Comparison of ENCODE assay signal across 17 cellular contexts in genomic region chr20:51417745-51418529, GRCh38.
A peak's percentile ranks its signal among the peaks of the same experiment; 100 is the strongest.
DNase-seq lines count a peak whose midpoint lies in the region; ATAC-seq, FAIRE-seq and TF ChIP-seq lines count a peak whose summit lies in the region.
"Had no signal": no experiment of that assay in that cellular context is flagged by ENCODE, and none has a peak within 500 bp of the region (broad histone marks: within the 10 kb centered on the region; RNA-seq: fewer than 3 reads in every experiment).

No MANE protein-coding gene starts in this region.

- no peak for DNase-seq in CD4-positive, CD25-positive, alpha-beta regulatory T cell
- peak; percentile 15 for DNase-seq in GM23338 (ENCODE audit: low spot score)
- DNase-seq in activated CD4-positive, alpha-beta memory T cell treated with anti-CD3 and anti-CD28 coated beads, Interleukin-2, amount 10 ng/mL, durations not matched to agents 7 days and 5 days, result peak; percentile 55
- peak; percentile 35 for DNase-seq in kidney
- no peak for DNase-seq in C1 segment of cervical spinal cord (lab: John Stamatoyannopoulos, UW)
- no peak for DNase-seq in NCI-H1930 (lab: John Stamatoyannopoulos, UW)
- DNase-seq in ecto neural progenitor cell (ENCODE audit: low spot score), result no peak
- no peak for DNase-seq in glutamatergic neuron
- DNase-seq: adrenal gland, DND-41, left colon, NCI-H1092 treated with DMSO at 0.1 percent for 48 hours, psoas muscle had no signal

- peak overlapping the region; percentile 78 to 95 (median 91) for H3K27ac Mint-ChIP-seq in CD4-positive, CD25-positive, alpha-beta regulatory T cell
- H3K27ac Mint-ChIP-seq in GM23338, result no peak overlapping the region
- H3K27ac Mint-ChIP-seq in activated CD4-positive, alpha-beta memory T cell treated with anti-CD3 and anti-CD28 coated beads, Interleukin-2, amount 10 ng/mL, durations not matched to agents 7 days and 5 days, result peak overlapping the region; percentile 85
- no peak overlapping the region for H3K27ac Mint-ChIP-seq in glutamatergic neuron (ENCODE audit: unreplicated experiment)

- no peak overlapping the region for H3K27ac ChIP-seq in CD4-positive, CD25-positive, alpha-beta regulatory T cell (ENCODE audit: insufficient read depth, low read length, poor library complexity, severe bottlenecking)
- H3K27ac ChIP-seq in GM23338 (ENCODE audit: low read depth) (no peak overlapping the region), kidney (ENCODE audit: low read depth in 2 of 2, low read length in 2 of 2) (no peak overlapping the region)
- H3K27ac ChIP-seq: adrenal gland had no signal

- peaks cover 22% of the 10 kb centered on the region for H3K36me3 Mint-ChIP-seq in CD4-positive, CD25-positive, alpha-beta regulatory T cell
- H3K36me3 Mint-ChIP-seq in GM23338 (ENCODE audit: low read depth), result no peaks in the 10 kb centered on the region
- H3K36me3 Mint-ChIP-seq in activated CD4-positive, alpha-beta memory T cell treated with anti-CD3 and anti-CD28 coated beads, Interleukin-2, amount 10 ng/mL, durations not matched to agents 7 days and 5 days (ENCODE audit: low read depth), result peaks cover 64% of the 10 kb centered on the region
- no peaks in the 10 kb centered on the region for H3K36me3 Mint-ChIP-seq in glutamatergic neuron (ENCODE audit: unreplicated experiment)

- ATAC-seq in CD4-positive, CD25-positive, alpha-beta regulatory T cell (ENCODE audit: low read depth in 2 of 2), result no peak
- no peak for ATAC-seq in GM23338
- ATAC-seq: HepG2, left colon, psoas muscle had no signal

- H3K36me3 ChIP-seq in CD4-positive, CD25-positive, alpha-beta regulatory T cell (ENCODE audit: control insufficient read depth, insufficient read depth, low read length), result peaks cover 32% of the 10 kb centered on the region
- H3K36me3 ChIP-seq in GM23338 (ENCODE audit: insufficient read depth) (no peaks in the 10 kb centered on the region), kidney (ENCODE audit: control insufficient read depth in 1 of 2, insufficient read depth in 2 of 2, low read length in 2 of 2) (no peaks in the 10 kb centered on the region)
- H3K36me3 ChIP-seq: adrenal gland, tibial nerve had no signal

- H3K27me3 Mint-ChIP-seq in CD4-positive, CD25-positive, alpha-beta regulatory T cell, result no peaks in the 10 kb centered on the region
- H3K27me3 Mint-ChIP-seq in GM23338 (ENCODE audit: insufficient read depth, low read depth, poor library complexity) (peaks cover 5% of the 10 kb centered on the region), glutamatergic neuron (ENCODE audit: unreplicated experiment) (peaks cover 4% of the 10 kb centered on the region)
- no peaks in the 10 kb centered on the region for H3K27me3 Mint-ChIP-seq in activated CD4-positive, alpha-beta memory T cell treated with anti-CD3 and anti-CD28 coated beads, Interleukin-2, amount 10 ng/mL, durations not matched to agents 7 days and 5 days

- CTCF ChIA-PET in activated CD4-positive, alpha-beta memory T cell treated with anti-CD3 and anti-CD28 coated beads, Interleukin-2, amount 10 ng/mL, durations not matched to agents 7 days and 5 days (lab: Charles Lee), result interaction anchor here (0.7 to 4.6 kb wide), 8 partner anchors 9 to 177 kb away, joined by 3 to 28 read pairs (median 8); no protein-coding TSS in a partner anchor

- peaks cover 25 to 77% (median 46%) of the 10 kb centered on the region in 4 donors for H3K4me1 Mint-ChIP-seq in CD4-positive, CD25-positive, alpha-beta regulatory T cell
- peaks cover 6% of the 10 kb centered on the region; the same call in 2 of the 3 replicates for H3K4me1 Mint-ChIP-seq in GM23338
- peaks cover 96% of the 10 kb centered on the region for H3K4me1 Mint-ChIP-seq in activated CD4-positive, alpha-beta memory T cell treated with anti-CD3 and anti-CD28 coated beads, Interleukin-2, amount 10 ng/mL, durations not matched to agents 7 days and 5 days
- no peaks in the 10 kb centered on the region for H3K4me1 Mint-ChIP-seq in glutamatergic neuron (ENCODE audit: low read depth, unreplicated experiment)

- H4K20me1 ChIP-seq in GM23338 (replicated peaks; ENCODE audit: insufficient read depth), result no peaks in the 10 kb centered on the region

- H3K9me3 Mint-ChIP-seq in CD4-positive, CD25-positive, alpha-beta regulatory T cell, result peaks cover 0 to 2% (median 0%) of the 10 kb centered on the region in 7 donors
- no peaks in the 10 kb centered on the region for H3K9me3 Mint-ChIP-seq in GM23338
- H3K9me3 Mint-ChIP-seq in activated CD4-positive, alpha-beta memory T cell treated with anti-CD3 and anti-CD28 coated beads, Interleukin-2, amount 10 ng/mL, durations not matched to agents 7 days and 5 days, result no peaks in the 10 kb centered on the region
- H3K9me3 Mint-ChIP-seq in glutamatergic neuron (ENCODE audit: unreplicated experiment), result peaks cover 2% of the 10 kb centered on the region

- no peaks in the 10 kb centered on the region for H3K79me2 ChIP-seq in GM23338 (replicated peaks; ENCODE audit: insufficient read depth)

- H3K4me2 ChIP-seq in GM23338, result no peak overlapping the region

- POLR2A ChIA-PET in activated CD4-positive, alpha-beta memory T cell treated with anti-CD3 and anti-CD28 coated beads, Interleukin-2, amount 10 ng/mL, durations not matched to agents 7 days and 5 days (lab: Charles Lee), result interaction anchor here (1.2 to 11.2 kb wide), 6 partner anchors 9 to 124 kb away, joined by 4 to 209 read pairs (median 8); partner anchors contain the start of gene NFATC2

- TF ChIP-seq CTCF in GM23338 (conservative IDR thresholded peaks at IDR 0.05; ENCODE audit: low read depth in 2 of 2) (peak in 1 of 2 experiments; percentile 33; a peak in 2 of 4 replicates), kidney (IDR thresholded peaks at IDR 0.05; ENCODE audit: borderline replicate concordance, extremely low read depth, insufficient read depth) (no peak), glutamatergic neuron (IDR thresholded peaks at IDR 0.05; ENCODE audit: partially characterized antibody, unreplicated experiment) (no peak)

- H3F3A ChIP-seq in GM23338 (replicated peaks; ENCODE audit: low read depth), result no peaks in the 10 kb centered on the region

- H3K4me3 Mint-ChIP-seq in CD4-positive, CD25-positive, alpha-beta regulatory T cell, result no peak overlapping the region
- no peak overlapping the region for H3K4me3 Mint-ChIP-seq in GM23338
- peak overlapping the region; percentile 1 for H3K4me3 Mint-ChIP-seq in activated CD4-positive, alpha-beta memory T cell treated with anti-CD3 and anti-CD28 coated beads, Interleukin-2, amount 10 ng/mL, durations not matched to agents 7 days and 5 days
- no peak overlapping the region for H3K4me3 Mint-ChIP-seq in glutamatergic neuron (ENCODE audit: unreplicated experiment)

- H3K9me2 ChIP-seq in GM23338 (ENCODE audit: insufficient read depth), result no peaks in the 10 kb centered on the region

- no peak for FAIRE-seq in kidney (lab: Jason Lieb, UNC)
- FAIRE-seq: colon, GM12891, HepG2 had no signal

- H2AFZ ChIP-seq in GM23338, result no peak overlapping the region

- no peaks in the 10 kb centered on the region for H3K27me3 ChIP-seq in CD4-positive, CD25-positive, alpha-beta regulatory T cell (ENCODE audit: control insufficient read depth, insufficient read depth, low read length)
- H3K27me3 ChIP-seq in GM23338 (ENCODE audit: insufficient read depth), result no peaks in the 10 kb centered on the region
- H3K27me3 ChIP-seq: adrenal gland, tibial nerve had no signal

- no peak overlapping the region for H3K4me3 ChIP-seq in CD4-positive, CD25-positive, alpha-beta regulatory T cell (ENCODE audit: low read depth, low read length)
- H3K4me3 ChIP-seq in GM23338 (no peak overlapping the region), kidney (ENCODE audit: low read length in 2 of 2) (no peak overlapping the region)
- H3K4me3 ChIP-seq: adrenal gland, psoas muscle, tibial nerve had no signal

- intact Hi-C loops in kidney (cut with DNase I), result no loop called here

- H3K9me3 ChIP-seq in CD4-positive, CD25-positive, alpha-beta regulatory T cell (ENCODE audit: control insufficient read depth in 2 of 2, low read length in 2 of 2), result no peaks in the 10 kb centered on the region
- H3K9me3 ChIP-seq in kidney (ENCODE audit: control insufficient read depth in 1 of 2, low read length in 2 of 2), result no peaks in the 10 kb centered on the region
- H3K9me3 ChIP-seq: adrenal gland, psoas muscle, tibial nerve had no signal

- H3K9ac ChIP-seq in kidney (ENCODE audit: low read length in 2 of 2), result no peak overlapping the region

- peaks cover 36% of the 10 kb centered on the region for H3K4me1 ChIP-seq in CD4-positive, CD25-positive, alpha-beta regulatory T cell (ENCODE audit: control insufficient read depth, insufficient read depth, low read length, poor library complexity, severe bottlenecking)
- no peaks in the 10 kb centered on the region for H3K4me1 ChIP-seq in GM23338 (ENCODE audit: insufficient read depth)
- no peaks in the 10 kb centered on the region for H3K4me1 ChIP-seq in kidney (ENCODE audit: control insufficient read depth in 1 of 2, insufficient read depth in 1 of 2, low read depth in 1 of 2, low read length in 2 of 2)
- H3K4me1 ChIP-seq: adrenal gland had no signal

TF ChIP-seq in GM23338, 12 proteins besides CTCF, POLR2A, EP300 and RAD21 (continues in another document):
- no peak for TF ChIP-seq NANOG (IDR thresholded peaks at IDR 0.05; ENCODE audit: borderline replicate concordance)
- no peak for TF ChIP-seq EZH2 (IDR thresholded peaks at IDR 0.05; ENCODE audit: low read depth, unreplicated experiment)

Comparison
In these comparisons a context has a peak if more than half of its experiments do, and no peak if none do; other contexts are left out.
1. DNase-seq: peak in GM23338 (single experiment), activated CD4-positive, alpha-beta memory T cell treated with anti-CD3 and anti-CD28 coated beads, Interleukin-2, amount 10 ng/mL, durations not matched to agents 7 days and 5 days (single experiment) and kidney (single experiment); none in CD4-positive, CD25-positive, alpha-beta regulatory T cell (0 of 3), C1 segment of cervical spinal cord (0 of 14), NCI-H1930 (0 of 2), ecto neural progenitor cell (single experiment) and glutamatergic neuron (single experiment).
2. H3K27ac Mint-ChIP-seq: peak in CD4-positive, CD25-positive, alpha-beta regulatory T cell (3 of 3) and activated CD4-positive, alpha-beta memory T cell treated with anti-CD3 and anti-CD28 coated beads, Interleukin-2, amount 10 ng/mL, durations not matched to agents 7 days and 5 days (single experiment); none in GM23338 (single experiment) and glutamatergic neuron (single experiment).